20 cellular contexts compared by ENCODE assay signal in genomic region chr11:34074391-34074790, GRCh38. TPM values are rescaled to one million over a fixed set of nuclear protein-coding genes. Genes with fewer than 3 reads are reported as not detected.
DNase-seq lines count a peak whose midpoint lies in the region; ATAC-seq and TF ChIP-seq lines count a peak whose summit lies in the region.
"Had no signal": no experiment of that assay in that cellular context is flagged by ENCODE, and none has a peak within 500 bp of the region (broad histone marks: within the 10 kb centered on the region; RNA-seq: fewer than 3 reads in every experiment).

No MANE protein-coding gene starts in this region.

- CTCF ChIA-PET in activated CD4-positive, alpha-beta memory T cell treated with anti-CD3 and anti-CD28 coated beads, Interleukin-2, amount 10 ng/mL, durations not matched to agents 7 days and 5 days (lab: Charles Lee) = interaction anchor here (1.1 to 1.6 kb wide), 2 partner anchors 11 to 78 kb away, joined by 3 to 4 read pairs; no protein-coding TSS in a partner anchor

- no peak for TF ChIP-seq POLR2A in vagina (IDR thresholded peaks at IDR 0.05)

- intact Hi-C loops in left ventricle myocardium inferior (cut with micrococcal nuclease) (no loop called here), heart right ventricle (cut with DNase I) (no loop called here), vagina (cut with DNase I) (no loop called here)

- ATAC-seq in heart right ventricle (no peak), memory B cell (ENCODE audit: low read depth) (no peak)
- ATAC-seq: foreskin keratinocyte, lower lobe of right lung had no signal

- H3K4me1 ChIP-seq in left ventricle myocardium inferior = peaks cover 37% of the 10 kb centered on the region
- H3K4me1 ChIP-seq in heart right ventricle = peaks cover 0 to 26% (median 19%) of the 10 kb centered on the region in 9 donors
- H3K4me1 ChIP-seq in vagina = peaks cover 22% of the 10 kb centered on the region
- H3K4me1 ChIP-seq: lower lobe of right lung had no signal

- no peak overlapping the region for H3K4me3 Mint-ChIP-seq in activated CD4-positive, alpha-beta memory T cell treated with anti-CD3 and anti-CD28 coated beads, Interleukin-2, amount 10 ng/mL, durations not matched to agents 7 days and 5 days
- H3K4me3 Mint-ChIP-seq in memory B cell (no peak overlapping the region), type B pancreatic cell (no peak overlapping the region)

- H3K27ac ChIP-seq in left ventricle myocardium inferior (replicated peaks) (peak overlapping the region; percentile 32), heart right ventricle (peak overlapping the region in 1 of 10 donors; percentile 17), vagina (no peak overlapping the region)
- H3K27ac ChIP-seq: lower lobe of right lung, neutrophil had no signal

- POLR2A ChIA-PET in activated CD4-positive, alpha-beta memory T cell treated with anti-CD3 and anti-CD28 coated beads, Interleukin-2, amount 10 ng/mL, durations not matched to agents 7 days and 5 days (lab: Charles Lee) = interaction anchor here (0.9 to 2.6 kb wide), 6 partner anchors 10 to 31 kb away, joined by 3 to 14 read pairs (median 4); partner anchors contain the start of gene NAT10

- TF ChIP-seq CTCF in left ventricle myocardium inferior (IDR thresholded peaks at IDR 0.05; ENCODE audit: borderline replicate concordance) = no peak
- no peak for TF ChIP-seq CTCF in heart right ventricle (IDR thresholded peaks at IDR 0.05)
- no peak for TF ChIP-seq CTCF in type B pancreatic cell (conservative IDR thresholded peaks at IDR 0.05)
- no peak for TF ChIP-seq CTCF in vagina (IDR thresholded peaks at IDR 0.05)

- H3K9me3 ChIP-seq in left ventricle myocardium inferior (replicated peaks) = no peaks in the 10 kb centered on the region
- H3K9me3 ChIP-seq in heart right ventricle = no peaks in the 10 kb centered on the region
- no peaks in the 10 kb centered on the region for H3K9me3 ChIP-seq in vagina
- H3K9me3 ChIP-seq: lower lobe of right lung, neutrophil had no signal

- DNase-seq in left ventricle myocardium inferior (no peak), heart right ventricle (no peak), memory B cell (ENCODE audit: low spot score in 2 of 2) (no peak), HCEC 1CT (no peak), type B pancreatic cell (ENCODE audit: extremely low spot score, unreplicated experiment) (no peak), activated gamma-delta T cell treated with Interleukin-2 at 50 U/mL for 16 hours (no peak), vagina (ENCODE audit: extremely low spot score in 2 of 2) (no peak)
- DNase-seq in activated CD4-positive, alpha-beta memory T cell treated with anti-CD3 and anti-CD28 coated beads, Interleukin-2, amount 10 ng/mL, durations not matched to agents 7 days and 5 days = no peak
- DNase-seq: activated CD4-positive, CD25-positive, alpha-beta regulatory T cell treated with anti-CD3 and anti-CD28 coated beads, Interleukin-2, amount 50 U/mL, for 72 hours; activated effector memory CD4-positive, alpha-beta T cell treated with anti-CD3 and anti-CD28 coated beads, Interleukin-2, amount 50 U/mL, for 16 hours; AML-193; DMS79 treated with DMSO at 0.1 percent for 48 hours; effector memory CD4-positive, alpha-beta T cell; foreskin keratinocyte; H7; Kasumi-1; lower lobe of right lung; NCI-H1436; stimulated activated naive CD4-positive, alpha-beta T cell had no signal

- H3K27me3 Mint-ChIP-seq in activated CD4-positive, alpha-beta memory T cell treated with anti-CD3 and anti-CD28 coated beads, Interleukin-2, amount 10 ng/mL, durations not matched to agents 7 days and 5 days = no peaks in the 10 kb centered on the region
- H3K27me3 Mint-ChIP-seq in memory B cell (no peaks in the 10 kb centered on the region), type B pancreatic cell (no peaks in the 10 kb centered on the region)

- H3K9me3 Mint-ChIP-seq in activated CD4-positive, alpha-beta memory T cell treated with anti-CD3 and anti-CD28 coated beads, Interleukin-2, amount 10 ng/mL, durations not matched to agents 7 days and 5 days = no peaks in the 10 kb centered on the region
- no peaks in the 10 kb centered on the region for H3K9me3 Mint-ChIP-seq in memory B cell
- H3K9me3 Mint-ChIP-seq in type B pancreatic cell = no peaks in the 10 kb centered on the region

- H3K27ac Mint-ChIP-seq in activated CD4-positive, alpha-beta memory T cell treated with anti-CD3 and anti-CD28 coated beads, Interleukin-2, amount 10 ng/mL, durations not matched to agents 7 days and 5 days = peak overlapping the region; percentile 71
- H3K27ac Mint-ChIP-seq in memory B cell (peak overlapping the region; percentile 42), type B pancreatic cell (no peak overlapping the region)

- H3K36me3 Mint-ChIP-seq in activated CD4-positive, alpha-beta memory T cell treated with anti-CD3 and anti-CD28 coated beads, Interleukin-2, amount 10 ng/mL, durations not matched to agents 7 days and 5 days (ENCODE audit: low read depth) = peaks cover 75% of the 10 kb centered on the region
- H3K36me3 Mint-ChIP-seq in memory B cell = peaks cover 19% of the 10 kb centered on the region
- H3K36me3 Mint-ChIP-seq in type B pancreatic cell = peaks cover 25% of the 10 kb centered on the region

- H3K36me3 ChIP-seq in left ventricle myocardium inferior = peaks cover 79% of the 10 kb centered on the region
- H3K36me3 ChIP-seq in heart right ventricle = peaks cover 0 to 86% (median 43%) of the 10 kb centered on the region in 9 donors
- peaks cover 0 to 50% of the 10 kb centered on the region in 2 donors for H3K36me3 ChIP-seq in vagina

- H3K4me1 Mint-ChIP-seq in activated CD4-positive, alpha-beta memory T cell treated with anti-CD3 and anti-CD28 coated beads, Interleukin-2, amount 10 ng/mL, durations not matched to agents 7 days and 5 days = peaks cover 54% of the 10 kb centered on the region
- H3K4me1 Mint-ChIP-seq in memory B cell (peaks cover 15% of the 10 kb centered on the region), type B pancreatic cell (ENCODE audit: unreplicated experiment) (no peaks in the 10 kb centered on the region)

- H3K4me3 ChIP-seq in left ventricle myocardium inferior (no peak overlapping the region), heart right ventricle (no peak overlapping the region), vagina (no peak overlapping the region)
- H3K4me3 ChIP-seq: lower lobe of right lung had no signal

- no peaks in the 10 kb centered on the region for H3K27me3 ChIP-seq in left ventricle myocardium inferior (ENCODE audit: low read depth)
- H3K27me3 ChIP-seq in heart right ventricle = no peaks in the 10 kb centered on the region
- H3K27me3 ChIP-seq in vagina = no peaks in the 10 kb centered on the region
- H3K27me3 ChIP-seq: foreskin keratinocyte, neutrophil had no signal

- 63 to 71% methylated on average over 4 of the region's 4 CpGs for WGBS in heart right ventricle, 2 donors

RNA-seq across cellular contexts. Expression of gene CAPRIN1, which starts 22.9 kb away (rescaled TPM):
- 112 TPM for total RNA-seq in left ventricle myocardium inferior
- total RNA-seq in heart right ventricle = 100 to 1,000 TPM; 103 to 142 (median 120) TPM
- 10 to 100 TPM; 37.9 to 39.9 TPM for polyA plus RNA-seq in heart right ventricle
- total RNA-seq in activated CD4-positive, alpha-beta memory T cell treated with anti-CD3 and anti-CD28 coated beads, Interleukin-2, amount 10 ng/mL, durations not matched to agents 7 days and 5 days = 100 to 1,000 TPM; 191 to 200 TPM
- 218 and 277 TPM in 2 replicates for total RNA-seq in type B pancreatic cell (ENCODE audit: low replicate concordance)
- total RNA-seq in vagina = 123 TPM

RNA-seq across cellular contexts. Expression of gene NAT10, which starts 31.0 kb away (rescaled TPM):
- total RNA-seq in left ventricle myocardium inferior (22.3 TPM), heart right ventricle (10 to 100 TPM; 16.6 to 26.4 (median 22.4) TPM), type B pancreatic cell (ENCODE audit: low replicate concordance) (46.9 and 63.5 TPM in 2 replicates), vagina (24.8 TPM)
- polyA plus RNA-seq in heart right ventricle = 10 to 100 TPM; 16.2 to 21.1 TPM
- 10 to 100 TPM; 52.9 to 57.8 TPM for total RNA-seq in activated CD4-positive, alpha-beta memory T cell treated with anti-CD3 and anti-CD28 coated beads, Interleukin-2, amount 10 ng/mL, durations not matched to agents 7 days and 5 days
